Comparison of ENCODE assay signal across 8 cellular contexts in genomic region chr1:52552236-52552504, GRCh38. TPM values are rescaled to one million over a fixed set of nuclear protein-coding genes. Genes with fewer than 3 reads are reported as not detected.
DNase-seq lines count a peak whose midpoint lies in the region; ATAC-seq and TF ChIP-seq lines count a peak whose summit lies in the region.

No MANE protein-coding gene starts in this region.

- H3K27ac ChIP-seq in RWPE2 (ENCODE audit: poor library complexity, severe bottlenecking): peak overlapping the region; percentile 82
- peak overlapping the region; percentile 95 for H3K27ac ChIP-seq in cardiac muscle cell
- H3K27ac ChIP-seq in rectal smooth muscle tissue (ENCODE audit: low read depth, low read length): peak overlapping the region; percentile 79
- H3K27ac ChIP-seq in aorta (ENCODE audit: low read depth in 1 of 2, low read length in 2 of 2): peak overlapping the region in 1 of 2 donors; percentile 39

- peak overlapping the region; percentile 95 for H3K9ac ChIP-seq in rectal smooth muscle tissue (ENCODE audit: low read length)

- no peaks in the 10 kb centered on the region for H3K27me3 ChIP-seq in RWPE2 (ENCODE audit: insufficient read depth, poor library complexity, severe bottlenecking)
- no peaks in the 10 kb centered on the region for H3K27me3 ChIP-seq in cardiac muscle cell
- H3K27me3 ChIP-seq in rectal smooth muscle tissue (ENCODE audit: control insufficient read depth, insufficient read depth, low read length): no peaks in the 10 kb centered on the region
- H3K27me3 ChIP-seq in aorta (ENCODE audit: control insufficient read depth in 1 of 2, insufficient read depth in 2 of 2, low read length in 1 of 2): no peaks in the 10 kb centered on the region

- peak overlapping the region; percentile 92 for H3K4me3 ChIP-seq in RWPE2 (ENCODE audit: severe bottlenecking)
- H3K4me3 ChIP-seq in cardiac muscle cell: peak overlapping the region; percentile 87
- peak overlapping the region; percentile 83 for H3K4me3 ChIP-seq in rectal smooth muscle tissue (ENCODE audit: low read length)
- H3K4me3 ChIP-seq in aorta (ENCODE audit: low read length in 2 of 2): peak overlapping the region; percentile 74 to 95

- H3K36me3 ChIP-seq in RWPE2 (ENCODE audit: low read depth): no peaks in the 10 kb centered on the region
- H3K36me3 ChIP-seq in cardiac muscle cell: no peaks in the 10 kb centered on the region
- no peaks in the 10 kb centered on the region for H3K36me3 ChIP-seq in rectal smooth muscle tissue (ENCODE audit: control insufficient read depth, insufficient read depth, low read length)
- H3K36me3 ChIP-seq in aorta (ENCODE audit: control insufficient read depth in 1 of 2, insufficient read depth in 2 of 2, low read length in 1 of 2): no peaks in the 10 kb centered on the region

- 0 to 1% methylated on average over 14 of the region's 14 CpGs for WGBS in aorta, 2 donors

- TF ChIP-seq CTCF in RWPE2 (IDR thresholded peaks at IDR 0.05; ENCODE audit: poor library complexity, severe bottlenecking) (no peak), cardiac muscle cell (IDR thresholded peaks at IDR 0.05; ENCODE audit: low read depth, low read length) (no peak)

- H3K4me1 ChIP-seq in RWPE2 (ENCODE audit: insufficient read depth, poor library complexity, severe bottlenecking) (peaks cover 24% of the 10 kb centered on the region), cardiac muscle cell (ENCODE audit: low read depth) (peaks cover 16% of the 10 kb centered on the region), rectal smooth muscle tissue (ENCODE audit: control insufficient read depth, insufficient read depth, low read length) (peaks cover 8% of the 10 kb centered on the region), aorta (ENCODE audit: control insufficient read depth in 1 of 2, insufficient read depth in 2 of 2, low read length in 2 of 2) (peaks cover 0 to 1% of the 10 kb centered on the region in 2 donors)

- H3K9me3 ChIP-seq in RWPE2 (ENCODE audit: severe bottlenecking): no peaks in the 10 kb centered on the region
- H3K9me3 ChIP-seq in cardiac muscle cell (ENCODE audit: low read depth): no peaks in the 10 kb centered on the region
- no peaks in the 10 kb centered on the region for H3K9me3 ChIP-seq in aorta (ENCODE audit: control insufficient read depth, low read length)

- intact Hi-C loops in aorta (cut with DNase I): loop anchor here in 1 of 2 donors (10.0 kb wide), 1 partner anchor 143 kb away; the partner anchor contains the start of gene COA7

- ATAC-seq in RWPE2 (ENCODE audit: low read depth) (peak; percentile 42), aorta (ENCODE audit: low FRiP score) (peak; percentile 44)

- DNase-seq in activated gamma-delta T cell treated with Interleukin-2 at 50 U/mL for 16 hours: peak; percentile 75
- DNase-seq in activated gamma-delta T cell (lab: John Stamatoyannopoulos, UW): no peak
- DNase-seq in HS-27A (ENCODE audit: low read depth): peak; percentile 20
- peak; percentile 56 for DNase-seq in RWPE2 (ENCODE audit: low spot score)
- DNase-seq in activated effector memory CD4-positive, alpha-beta T cell treated with anti-CD3 and anti-CD28 coated beads, Interleukin-2, amount 50 U/mL, for 16 hours: peak; percentile 90
- peak; percentile 49 to 76 for DNase-seq in cardiac muscle cell (ENCODE audit: low read depth in 1 of 2, low spot score in 1 of 2)
- DNase-seq in aorta: no peak

RNA-seq across cellular contexts. Expression of gene TUT4, which starts 0.7 kb away (rescaled TPM):
- 44.5 and 93.3 TPM in 2 replicates for total RNA-seq in cardiac muscle cell
- polyA plus RNA-seq in cardiac muscle cell: 42.6 and 73.5 TPM in 2 replicates
- 10 to 100 TPM; 49.2 to 71.5 TPM for total RNA-seq in aorta
- polyA plus RNA-seq in aorta: 10 to 100 TPM in 1 of 2 donors, 1 to 10 TPM in 1; 6.3 to 21.4 TPM

RNA-seq across cellular contexts. Expression of gene GPX7, which starts 50.0 kb away (rescaled TPM):
- total RNA-seq in cardiac muscle cell (38.8 and 45.0 TPM in 2 replicates), aorta (10 to 100 TPM in 1 of 2 donors, 1 to 10 TPM in 1; 9.7 to 21.0 TPM)
- polyA plus RNA-seq in cardiac muscle cell (14.4 and 30.5 TPM in 2 replicates), aorta (10 to 100 TPM; 11.1 to 21.4 TPM)

Comparison
In these comparisons a context has a peak if more than half of its experiments do, and no peak if none do; other contexts are left out.
1. DNase-seq: peak in activated gamma-delta T cell treated with Interleukin-2 at 50 U/mL for 16 hours (single experiment), HS-27A (single experiment), RWPE2 (single experiment), activated effector memory CD4-positive, alpha-beta T cell treated with anti-CD3 and anti-CD28 coated beads, Interleukin-2, amount 50 U/mL, for 16 hours (single experiment) and cardiac muscle cell (2 of 2); none in activated gamma-delta T cell (single experiment) and aorta (0 of 2).
2. Peak in every context shown above with its lines, with median percentiles within 50 percentile points of each other: H3K4me3 ChIP-seq.